ENCODE assay signal across 8 cellular contexts in the genomic region with DNA sequence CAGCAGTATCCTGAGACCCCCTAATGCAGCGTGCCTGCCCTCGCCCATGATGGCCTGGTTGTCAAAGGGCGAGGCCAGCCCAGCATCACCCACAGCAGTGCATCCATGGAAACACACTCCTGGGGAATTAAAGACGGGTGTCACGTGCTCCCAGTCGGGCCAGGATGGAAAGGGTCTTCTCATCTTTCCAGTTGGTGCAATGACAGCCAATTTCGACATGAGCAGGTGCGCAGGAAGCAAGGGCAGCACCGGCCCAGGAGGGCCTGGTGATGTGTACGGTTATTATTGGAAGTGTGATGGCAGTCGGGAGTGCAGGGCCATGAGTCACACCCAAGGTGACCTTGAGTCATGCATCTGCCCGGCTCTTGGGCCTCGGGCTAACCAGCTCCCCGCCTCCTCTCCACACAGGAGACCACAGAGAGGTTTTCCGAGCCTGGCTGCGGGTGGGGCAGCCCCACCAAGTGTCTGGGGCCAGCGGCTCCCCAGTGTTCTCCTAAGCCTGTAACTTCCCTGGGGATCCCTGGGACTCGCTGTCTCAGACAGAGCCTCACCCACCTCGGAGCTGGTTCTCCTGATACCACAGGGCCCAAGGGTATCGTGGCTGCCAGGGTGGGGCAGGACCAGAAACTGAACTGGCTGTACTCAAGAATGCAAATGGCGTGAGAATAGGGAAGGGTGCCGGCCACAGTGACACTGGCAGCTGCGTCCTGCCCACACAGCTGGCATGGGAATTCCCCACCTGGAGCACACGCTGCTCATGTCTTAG.
DNase-seq lines count a peak whose midpoint lies in the region; ATAC-seq and TF ChIP-seq lines count a peak whose summit lies in the region.

No MANE protein-coding gene starts in this region.

- H3K27me3 Mint-ChIP-seq in activated T-cell treated with anti-CD3 and anti-CD28 coated beads, Interleukin-2, amount 50 U/mL, for 72 hours (ENCODE audit: low read depth): peaks cover 10% of the 10 kb centered on the region
- H3K27me3 Mint-ChIP-seq in activated B cell treated with CpG ODN at 0.5 μM for 24 hours (peaks cover 13% of the 10 kb centered on the region), memory B cell (peaks cover 7% of the 10 kb centered on the region)

- H3K27ac Mint-ChIP-seq in activated T-cell treated with anti-CD3 and anti-CD28 coated beads, Interleukin-2, amount 50 U/mL, for 72 hours: no peak overlapping the region
- peak overlapping the region; percentile 82 for H3K27ac Mint-ChIP-seq in activated B cell treated with CpG ODN at 0.5 μM for 24 hours
- H3K27ac Mint-ChIP-seq in memory B cell: peak overlapping the region; percentile 28

- no peak for TF ChIP-seq CTCF in activated B cell treated with CpG ODN at 0.5 μM for 24 hours (IDR thresholded peaks at IDR 0.05)

- H3K4me1 Mint-ChIP-seq in activated T-cell treated with anti-CD3 and anti-CD28 coated beads, Interleukin-2, amount 50 U/mL, for 72 hours (ENCODE audit: low read depth): peaks cover 8% of the 10 kb centered on the region
- H3K4me1 Mint-ChIP-seq in activated B cell treated with CpG ODN at 0.5 μM for 24 hours (peaks cover 55% of the 10 kb centered on the region), memory B cell (peaks cover 38% of the 10 kb centered on the region)

- peak; percentile 28 to 30 for DNase-seq in activated T-cell treated with anti-CD3 and anti-CD28 coated beads, Interleukin-2, amount 50 U/mL, for 72 hours
- DNase-seq in activated T-cell treated with anti-CD3 and anti-CD28 coated beads for 4 hours (no peak), HPDE6-E6E7 (ENCODE audit: extremely low spot score) (peak; percentile 93), activated B cell treated with CpG ODN at 0.5 μM for 24 hours (peak; percentile 39), memory B cell (ENCODE audit: low spot score in 2 of 2) (no peak), occipital lobe (lab: John Stamatoyannopoulos, UW) (no peak), NCI-H1694 (lab: John Stamatoyannopoulos, UW) (no peak)

- no peaks in the 10 kb centered on the region for H3K36me3 Mint-ChIP-seq in activated T-cell treated with anti-CD3 and anti-CD28 coated beads, Interleukin-2, amount 50 U/mL, for 72 hours (ENCODE audit: insufficient read depth in 2 of 2)
- H3K36me3 Mint-ChIP-seq in activated B cell treated with CpG ODN at 0.5 μM for 24 hours (ENCODE audit: low read depth) (no peaks in the 10 kb centered on the region), memory B cell (no peaks in the 10 kb centered on the region)

- H3K4me3 Mint-ChIP-seq in activated T-cell treated with anti-CD3 and anti-CD28 coated beads, Interleukin-2, amount 50 U/mL, for 72 hours: no peak overlapping the region
- H3K4me3 Mint-ChIP-seq in activated B cell treated with CpG ODN at 0.5 μM for 24 hours (peak overlapping the region; percentile 46), memory B cell (peak overlapping the region; percentile 53)

- intact Hi-C loops in activated B cell treated with CpG ODN at 0.5 μM for 24 hours (cut with micrococcal nuclease): loop anchor here (2.0 kb wide), 1 partner anchor 46 kb away; no protein-coding TSS in a partner anchor

- CTCF ChIA-PET in activated B cell treated with CpG ODN at 0.5 μM for 24 hours (lab: Charles Lee): no interaction called here

- POLR2A ChIA-PET in activated B cell treated with CpG ODN at 0.5 μM for 24 hours (lab: Charles Lee): interaction anchor here (0.9 to 1.5 kb wide), 4 partner anchors 12 to 51 kb away, joined by 3 to 7 read pairs (median 4); no protein-coding TSS in a partner anchor

- no peaks in the 10 kb centered on the region for H3K9me3 Mint-ChIP-seq in activated T-cell treated with anti-CD3 and anti-CD28 coated beads, Interleukin-2, amount 50 U/mL, for 72 hours
- H3K9me3 Mint-ChIP-seq in activated B cell treated with CpG ODN at 0.5 μM for 24 hours (no peaks in the 10 kb centered on the region), memory B cell (no peaks in the 10 kb centered on the region)

- ATAC-seq in activated T-cell treated with anti-CD3 and anti-CD28 coated beads, Interleukin-2, amount 50 U/mL, for 72 hours (replicated peaks in 1 of 2): peak; percentile 81 to 87
- ATAC-seq in activated B cell treated with CpG ODN at 0.5 μM for 24 hours (ENCODE audit: low read depth) (peak; percentile 71), memory B cell (ENCODE audit: low read depth) (peak; percentile 81), GM18519 (IDR thresholded peaks at IDR 0.05; ENCODE audit: low FRiP score, unreplicated experiment) (no peak)

Comparison
In these comparisons a context has a peak if more than half of its experiments do, and no peak if none do; other contexts are left out.
1. DNase-seq: peak in activated T-cell treated with anti-CD3 and anti-CD28 coated beads, Interleukin-2, amount 50 U/mL, for 72 hours (2 of 2), HPDE6-E6E7 (single experiment) and activated B cell treated with CpG ODN at 0.5 μM for 24 hours (single experiment); none in activated T-cell treated with anti-CD3 and anti-CD28 coated beads for 4 hours (single experiment), memory B cell (0 of 2), occipital lobe (single experiment) and NCI-H1694 (single experiment).
2. H3K4me3 Mint-ChIP-seq: peak in activated B cell treated with CpG ODN at 0.5 μM for 24 hours (single experiment) and memory B cell (single experiment); none in activated T-cell treated with anti-CD3 and anti-CD28 coated beads, Interleukin-2, amount 50 U/mL, for 72 hours (0 of 2).